In the genomic region with DNA sequence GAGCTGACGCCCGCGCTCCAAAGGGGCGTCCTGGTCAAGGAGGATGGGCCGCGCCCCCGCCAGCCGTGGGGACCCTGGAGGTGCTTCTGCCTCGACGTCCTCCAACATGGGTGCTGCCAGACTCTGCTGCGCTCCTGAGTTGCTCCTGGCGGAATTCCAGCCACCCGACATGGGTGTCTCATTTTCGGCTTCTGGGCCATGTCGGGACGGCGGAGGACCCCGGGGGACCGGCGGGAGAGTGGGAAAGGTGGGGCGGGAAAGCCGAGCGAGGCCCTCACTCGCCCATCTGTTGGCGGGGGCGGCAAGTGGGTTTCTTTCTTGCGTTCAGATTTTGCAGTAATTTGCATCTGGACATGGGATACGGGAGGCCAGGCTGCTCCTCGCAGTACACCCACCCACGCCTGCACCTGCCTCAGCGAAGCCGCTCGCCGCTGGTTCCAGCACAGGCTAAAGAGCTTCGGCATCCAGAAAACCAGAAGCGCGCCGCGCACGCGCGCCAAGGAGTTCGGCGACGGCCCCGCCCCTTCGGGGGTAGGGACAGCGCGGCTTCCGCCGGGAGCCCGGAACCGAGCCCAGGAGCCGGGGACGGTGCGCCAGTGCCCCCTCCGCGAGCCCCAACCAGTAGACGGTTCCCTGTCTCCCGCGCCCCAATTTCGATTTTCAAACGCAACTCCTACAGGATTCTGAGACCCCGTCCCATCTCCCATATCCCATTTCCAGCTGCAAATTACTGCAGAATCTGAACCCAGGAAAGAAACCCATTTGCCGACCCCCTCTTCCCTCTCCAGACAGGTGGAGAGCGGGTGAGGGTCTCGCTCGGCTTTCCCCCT, we compare ENCODE assay signal across 8 cellular contexts. TPM values are rescaled to one million over a fixed set of nuclear protein-coding genes. Genes with fewer than 3 reads are reported as not detected.
DNase-seq lines count a peak whose midpoint lies in the region; ATAC-seq and TF ChIP-seq lines count a peak whose summit lies in the region.

A gene (plus strand): TSS at position 563 of the 830 bp plus-strand sequence. CDS start 320 bp downstream, outside the sequence.

- H3K27ac ChIP-seq in SU-DHL-6 (ENCODE audit: low read depth, low read length) (no peak within 1 kb of the TSS; the same call in 1 of the 2 replicates), transverse colon (peak within 1 kb of the TSS; percentile 84 to 88 (median 86))

- peaks cover 3% of the 10 kb centered on the region for H3K36me3 Mint-ChIP-seq in activated naive CD8-positive, alpha-beta T cell

- peak within 1 kb of the TSS; percentile 64 for H3K4me2 ChIP-seq in SU-DHL-6 (ENCODE audit: low read depth, low read length, poor library complexity, severe bottlenecking)

- H3K4me3 Mint-ChIP-seq in activated naive CD8-positive, alpha-beta T cell, result peak within 1 kb of the TSS; percentile 90

- WGBS in transverse colon (ENCODE audit: low coverage in 1 of 2), 2 donors, result 0 to 1% methylated on average over 17 to 55 of the region's 68 CpGs

- TF ChIP-seq EP300 in transverse colon (IDR thresholded peaks at IDR 0.05; ENCODE audit: low read depth), result no peak

- H3K4me3 ChIP-seq in GM08714 (ENCODE audit: low read length) (peak within 1 kb of the TSS; percentile 70), SU-DHL-6 (ENCODE audit: insufficient read depth, low read length, poor library complexity, severe bottlenecking) (peak within 1 kb of the TSS; percentile 63), transverse colon (peak within 1 kb of the TSS; percentile 71 to 90 (median 78))

- H3K27ac Mint-ChIP-seq in activated naive CD8-positive, alpha-beta T cell, result peak within 1 kb of the TSS; percentile 81

- peak within 1 kb of the TSS; percentile 72 for H2AFZ ChIP-seq in SU-DHL-6 (ENCODE audit: low read depth, low read length, severe bottlenecking)

- no peaks in the 10 kb centered on the region for H4K20me1 ChIP-seq in SU-DHL-6 (ENCODE audit: low read depth, low read length)

- H3K9me3 ChIP-seq in SU-DHL-6 (ENCODE audit: insufficient read depth, low read length) (no peaks in the 10 kb centered on the region), transverse colon (no peaks in the 10 kb centered on the region)

- H3K36me3 ChIP-seq in SU-DHL-6 (ENCODE audit: low read length) (no peaks in the 10 kb centered on the region), transverse colon (no peaks in the 10 kb centered on the region)

- no peaks in the 10 kb centered on the region for H3K9me2 ChIP-seq in SU-DHL-6 (replicated peaks; ENCODE audit: insufficient read depth, low read length)

- in situ Hi-C loops in transverse colon (cut with MboI; ENCODE audit: low pct_ligation_motif_present in 1 of 4, low pct_unique_long_range_greater_than_20kb in 1 of 4, low sequenced_read_pairs in 3 of 4), result loop anchor here (10.0 kb wide), 2 partner anchors 65 to 95 kb away; a partner anchor contains a TSS

- H3K4me1 ChIP-seq in transverse colon, result peaks cover 6 to 38% (median 25%) of the 10 kb centered on the region in 4 donors

- DNase-seq in NCI-H1105 (lab: John Stamatoyannopoulos, UW) (peak; percentile 68), cardiac septum (ENCODE audit: low spot score) (peak; percentile 97), pons (ENCODE audit: low spot score) (peak; percentile 76), transverse colon (peak; percentile 95)

- peaks cover 16% of the 10 kb centered on the region; the same call in 1 of the 2 replicates for H3F3A ChIP-seq in SU-DHL-6 (ENCODE audit: insufficient read depth)

- 0 out of 2 replicates have a peak, but pooled peaks cover 8% of the 10 kb centered on the region for H3K79me2 ChIP-seq in SU-DHL-6 (ENCODE audit: insufficient read depth, low read length)

- TF ChIP-seq CTCF in SU-DHL-6 (IDR thresholded peaks at IDR 0.05; ENCODE audit: insufficient read depth, low read length, poor library complexity, severe bottlenecking), result no peak
- TF ChIP-seq CTCF in transverse colon (IDR thresholded peaks at IDR 0.05), result peak in 1 of 5 experiments; percentile 3

- H3K9ac ChIP-seq in SU-DHL-6 (ENCODE audit: low read length), result peak within 1 kb of the TSS; percentile 60

- H3K9me3 Mint-ChIP-seq in activated naive CD8-positive, alpha-beta T cell (ENCODE audit: low read depth), result no peaks in the 10 kb centered on the region

- peaks cover 25% of the 10 kb centered on the region for H3K4me1 Mint-ChIP-seq in activated naive CD8-positive, alpha-beta T cell (ENCODE audit: low read depth)

- peak; percentile 69 for ATAC-seq in HG02610 (IDR thresholded peaks at IDR 0.05; ENCODE audit: unreplicated experiment)

- H3K27me3 ChIP-seq in SU-DHL-6 (ENCODE audit: low read length) (no peaks in the 10 kb centered on the region), transverse colon (no peaks in the 10 kb centered on the region)

- intact Hi-C loops in cardiac septum (cut with DNase I), result loop anchor here (5.0 kb wide), 2 partner anchors 43 to 147 kb away; a partner anchor contains a TSS
- intact Hi-C loops in transverse colon (cut with DNase I; ENCODE audit: low total_unique reads), result loop anchor here (5.0 to 10.0 kb wide), 3 partner anchors 63 to 295 kb away; a partner anchor contains a TSS

- TF ChIP-seq POLR2A in transverse colon (IDR thresholded peaks at IDR 0.05), result peak; percentile 88

- H3K27me3 Mint-ChIP-seq in activated naive CD8-positive, alpha-beta T cell, result no peaks in the 10 kb centered on the region

RNA-seq across cellular contexts. Expression of the gene that starts here (rescaled TPM):
- total RNA-seq in cardiac septum, result 8.0 TPM
- 10 to 100 TPM in 3 of 4 donors, 1 to 10 TPM in 1; 8.2 to 41.1 (median 21.4) TPM for total RNA-seq in transverse colon
